ENCODE assay signal across 12 cellular contexts in the genomic region with DNA sequence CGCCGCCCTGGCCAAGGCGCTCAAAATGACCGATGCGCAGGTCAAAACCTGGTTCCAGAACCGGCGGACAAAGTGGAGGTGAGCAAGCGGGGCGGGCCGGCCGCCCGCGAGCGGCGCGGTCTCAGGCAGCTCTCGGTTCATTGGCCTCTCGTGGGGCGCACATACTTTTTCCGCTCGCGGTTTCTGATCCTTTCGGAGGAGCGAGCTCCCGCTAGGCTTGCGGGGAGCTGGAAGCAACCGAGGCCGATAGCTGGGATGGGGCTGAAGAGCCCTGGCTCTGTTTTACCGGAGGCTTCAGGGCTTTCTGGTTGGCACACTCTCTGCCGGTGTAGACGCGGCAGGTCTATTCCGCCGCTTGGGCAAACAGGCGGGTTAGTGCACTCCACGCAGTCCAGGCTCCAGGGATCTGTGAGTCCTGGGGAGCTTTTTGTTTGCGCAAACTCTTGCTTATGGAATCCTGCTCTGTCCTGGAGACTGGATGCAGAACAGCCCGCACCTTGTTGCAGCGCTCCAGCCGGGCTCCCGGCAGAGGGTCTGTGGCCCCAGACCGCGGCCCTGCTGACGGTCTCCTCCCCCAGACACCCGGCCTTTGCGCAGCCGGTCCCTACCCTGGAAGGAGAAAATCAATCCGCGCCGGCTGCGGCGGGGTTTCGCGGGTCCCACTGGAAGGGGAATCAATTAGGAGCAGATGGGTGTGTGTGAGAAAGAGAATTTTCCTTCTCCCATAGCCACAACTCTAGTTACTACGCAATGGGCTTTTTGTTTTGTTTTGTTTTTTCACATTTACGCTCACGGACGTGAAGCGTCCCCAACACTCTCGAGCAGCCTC. TPM values are rescaled to one million over a fixed set of nuclear protein-coding genes. Genes with fewer than 3 reads are reported as not detected.
DNase-seq lines count a peak whose midpoint lies in the region; ATAC-seq and TF ChIP-seq lines count a peak whose summit lies in the region.
"Had no signal": no experiment of that assay in that cellular context is flagged by ENCODE, and none has a peak within 500 bp of the region (broad histone marks: within the 10 kb centered on the region; RNA-seq: fewer than 3 reads in every experiment).

No MANE protein-coding gene starts in this region.

- POLR2A ChIA-PET in activated CD4-positive, alpha-beta memory T cell treated with anti-CD3 and anti-CD28 coated beads for 36 hours (lab: Charles Lee) = no interaction called here

- peak in 1 of 2 donors; percentile 22 for ATAC-seq in activated T-cell treated with anti-CD3 and anti-CD28 coated beads, Interleukin-2, amount 50 U/mL, for 4 hours
- peak; percentile 33 for ATAC-seq in left lobe of liver
- no peak for ATAC-seq in stimulated activated naive B cell treated with anti-CD40 and anti-IgM and Interleukin-4, amounts not matched to agents 10 μg/mL and 1 μg/mL and 100 μg/mL, for 72 hours (replicated peaks)
- ATAC-seq in GM18909 (IDR thresholded peaks at IDR 0.05; ENCODE audit: poor library complexity, unreplicated experiment) = no peak
- ATAC-seq: foreskin keratinocyte had no signal

- H3K4me1 Mint-ChIP-seq in activated T-cell treated with anti-CD3 and anti-CD28 coated beads, Interleukin-2, amount 50 U/mL, for 4 hours (ENCODE audit: low read depth) = peaks cover 44% of the 10 kb centered on the region
- peaks cover 34% of the 10 kb centered on the region for H3K4me1 Mint-ChIP-seq in activated CD4-positive, alpha-beta memory T cell treated with anti-CD3 and anti-CD28 coated beads for 36 hours (ENCODE audit: low read depth)
- H3K4me1 Mint-ChIP-seq in stimulated activated naive B cell treated with anti-CD40 and anti-IgM and Interleukin-4, amounts not matched to agents 10 μg/mL and 1 μg/mL and 100 μg/mL, for 72 hours = peaks cover 45 to 74% of the 10 kb centered on the region in 2 donors

- no peak overlapping the region for H3K27ac Mint-ChIP-seq in activated CD4-positive, alpha-beta memory T cell treated with anti-CD3 and anti-CD28 coated beads for 36 hours
- peak overlapping the region; percentile 93 for H3K27ac Mint-ChIP-seq in stimulated activated naive B cell treated with anti-CD40 and anti-IgM and Interleukin-4, amounts not matched to agents 10 μg/mL and 1 μg/mL and 100 μg/mL, for 72 hours

- peak overlapping the region; percentile 11 for H3K4me3 Mint-ChIP-seq in activated T-cell treated with anti-CD3 and anti-CD28 coated beads, Interleukin-2, amount 50 U/mL, for 4 hours
- H3K4me3 Mint-ChIP-seq in activated CD4-positive, alpha-beta memory T cell treated with anti-CD3 and anti-CD28 coated beads for 36 hours = peak overlapping the region; percentile 40
- H3K4me3 Mint-ChIP-seq in stimulated activated naive B cell treated with anti-CD40 and anti-IgM and Interleukin-4, amounts not matched to agents 10 μg/mL and 1 μg/mL and 100 μg/mL, for 72 hours = peak overlapping the region; percentile 66 to 78

- H3K36me3 ChIP-seq in adrenal gland (replicated peaks in 1 of 2) = no peaks in the 10 kb centered on the region

- CTCF ChIA-PET in activated CD4-positive, alpha-beta memory T cell treated with anti-CD3 and anti-CD28 coated beads for 36 hours (lab: Charles Lee) = interaction anchor here (0.6 to 9.4 kb wide), 4 partner anchors 7 to 43 kb away, joined by 3 to 65 read pairs (median 6); no protein-coding TSS in a partner anchor

- peaks cover 90% of the 10 kb centered on the region for H3K27me3 Mint-ChIP-seq in activated T-cell treated with anti-CD3 and anti-CD28 coated beads, Interleukin-2, amount 50 U/mL, for 4 hours (ENCODE audit: low read depth)
- peaks cover 86% of the 10 kb centered on the region for H3K27me3 Mint-ChIP-seq in activated CD4-positive, alpha-beta memory T cell treated with anti-CD3 and anti-CD28 coated beads for 36 hours
- H3K27me3 Mint-ChIP-seq in stimulated activated naive B cell treated with anti-CD40 and anti-IgM and Interleukin-4, amounts not matched to agents 10 μg/mL and 1 μg/mL and 100 μg/mL, for 72 hours = peaks cover 87 to 95% of the 10 kb centered on the region in 2 donors

- no peak for TF ChIP-seq CTCF in adrenal gland (IDR thresholded peaks at IDR 0.05)

- TF ChIP-seq POLR2A in adrenal gland (IDR thresholded peaks at IDR 0.05) = no peak

- H3K9me3 ChIP-seq in adrenal gland (replicated peaks in 1 of 3) = no peaks in the 10 kb centered on the region

- WGBS in adrenal gland, 4 donors = 3 to 5% (median 4%) methylated on average over 10 to 60 of the region's 60 CpGs

- no peaks in the 10 kb centered on the region for H3K36me3 Mint-ChIP-seq in activated T-cell treated with anti-CD3 and anti-CD28 coated beads, Interleukin-2, amount 50 U/mL, for 4 hours (ENCODE audit: insufficient read depth)
- H3K36me3 Mint-ChIP-seq in activated CD4-positive, alpha-beta memory T cell treated with anti-CD3 and anti-CD28 coated beads for 36 hours = no peaks in the 10 kb centered on the region
- H3K36me3 Mint-ChIP-seq in stimulated activated naive B cell treated with anti-CD40 and anti-IgM and Interleukin-4, amounts not matched to agents 10 μg/mL and 1 μg/mL and 100 μg/mL, for 72 hours = no peaks in the 10 kb centered on the region

- no peak for DNase-seq in activated T-cell treated with anti-CD3 and anti-CD28 coated beads, Interleukin-2, amount 50 U/mL, for 4 hours
- DNase-seq in activated T-cell treated with anti-CD3 and anti-CD28 coated beads, Interleukin-2, amount 50 U/mL, for 1 hour = no peak
- DNase-seq in activated CD4-positive, alpha-beta memory T cell treated with anti-CD3 and anti-CD28 coated beads for 36 hours = no peak
- DNase-seq in left lobe of liver (ENCODE audit: low spot score) (no peak), adrenal gland (no peak), UCSD-AML1 (lab: John Stamatoyannopoulos, UW; ENCODE audit: unreplicated experiment) (no peak)
- no peak for DNase-seq in stimulated activated naive B cell treated with anti-CD40 and anti-IgM and Interleukin-4, amounts not matched to agents 10 μg/mL and 1 μg/mL and 100 μg/mL, for 72 hours
- DNase-seq: activated gamma-delta T cell, foreskin keratinocyte, NCI-H2171 had no signal

- intact Hi-C loops in activated CD4-positive, alpha-beta memory T cell treated with anti-CD3 and anti-CD28 coated beads for 36 hours (cut with micrococcal nuclease) = loop anchor here (5.0 to 10.0 kb wide), 2 partner anchors 88 to 390 kb away; a partner anchor contains a TSS
- intact Hi-C loops in adrenal gland (cut with DNase I) = no loop called here

- peaks cover 11 to 15% of the 10 kb centered on the region in 2 donors for H3K4me1 ChIP-seq in adrenal gland (replicated peaks in 1 of 2)
- H3K4me1 ChIP-seq: foreskin keratinocyte had no signal

- H3K27ac ChIP-seq in adrenal gland = no peak overlapping the region
- H3K27ac ChIP-seq: foreskin keratinocyte had no signal

- H3K9me3 Mint-ChIP-seq in activated T-cell treated with anti-CD3 and anti-CD28 coated beads, Interleukin-2, amount 50 U/mL, for 4 hours = no peaks in the 10 kb centered on the region
- no peaks in the 10 kb centered on the region for H3K9me3 Mint-ChIP-seq in activated CD4-positive, alpha-beta memory T cell treated with anti-CD3 and anti-CD28 coated beads for 36 hours
- no peaks in the 10 kb centered on the region for H3K9me3 Mint-ChIP-seq in stimulated activated naive B cell treated with anti-CD40 and anti-IgM and Interleukin-4, amounts not matched to agents 10 μg/mL and 1 μg/mL and 100 μg/mL, for 72 hours

- no peak overlapping the region for H3K4me3 ChIP-seq in adrenal gland

- H3K27me3 ChIP-seq in adrenal gland = peaks cover 92% of the 10 kb centered on the region

RNA-seq across cellular contexts. Expression of a gene that starts 3.4 kb away (rescaled TPM):
- not detected for total RNA-seq in activated T-cell treated with anti-CD3 and anti-CD28 coated beads, Interleukin-2, amount 50 U/mL, for 4 hours
- not detected for total RNA-seq in activated CD4-positive, alpha-beta memory T cell treated with anti-CD3 and anti-CD28 coated beads for 36 hours
- total RNA-seq in left lobe of liver (1.3 TPM), adrenal gland (not detected)
- not detected for polyA plus RNA-seq in adrenal gland
- total RNA-seq: foreskin keratinocyte, posterior vena cava had no signal
- polyA plus RNA-seq: foreskin keratinocyte had no signal

Comparison
In these comparisons a context has a peak if more than half of its experiments do, and no peak if none do; other contexts are left out.
1. H3K4me3 Mint-ChIP-seq: peak in every context shown above with its lines; median percentile 72 in stimulated activated naive B cell treated with anti-CD40 and anti-IgM and Interleukin-4, amounts not matched to agents 10 μg/mL and 1 μg/mL and 100 μg/mL, for 72 hours; 40 in activated CD4-positive, alpha-beta memory T cell treated with anti-CD3 and anti-CD28 coated beads for 36 hours; 11 in activated T-cell treated with anti-CD3 and anti-CD28 coated beads, Interleukin-2, amount 50 U/mL, for 4 hours.